24 cellular contexts compared by ENCODE assay signal in genomic region chr2:133941666-133942065, GRCh38.
"Had no signal": no experiment of that assay in that cellular context is flagged by ENCODE, and none has a peak within 500 bp of the region (broad histone marks: within the 10 kb centered on the region; RNA-seq: fewer than 3 reads in every experiment).

No MANE protein-coding gene starts in this region.

- H3K9ac ChIP-seq: neural progenitor cell had no signal

- H3K27me3 ChIP-seq: hepatocyte, neural progenitor cell, ovary, right atrium auricular region, sigmoid colon, thyroid gland, upper lobe of left lung, uterus had no signal

- H3K9me3 ChIP-seq: esophagus squamous epithelium, ovary, right atrium auricular region, sigmoid colon, thyroid gland, upper lobe of left lung, uterus had no signal

- H2AFZ ChIP-seq: hepatocyte, neural progenitor cell had no signal

- H3K9me3 Mint-ChIP-seq: dendritic cell treated with granulocyte-macrophage colony-stimulating factor and Interleukin-4, amounts not matched to agents 40 ng/mL and 50 ng/mL, for 4 days; effector memory CD8-positive, alpha-beta T cell; natural killer cell treated with Interleukin-12 subunit alpha and Interleukin-12 subunit beta and Interleukin-15 and Interleukin-18, amount 100 ng/mL, for 72 hours; neural progenitor cell had no signal

- H3K79me2 ChIP-seq: hepatocyte had no signal

- H3K4me1 ChIP-seq: esophagus squamous epithelium, sigmoid colon, thyroid gland, upper lobe of left lung, uterus had no signal

- H3K4me3 ChIP-seq: esophagus squamous epithelium, hepatocyte, lung, neural progenitor cell, ovary, right atrium auricular region, sigmoid colon, skin epidermis, thyroid gland, upper lobe of left lung, uterus had no signal

- H3K4me3 Mint-ChIP-seq: dendritic cell treated with granulocyte-macrophage colony-stimulating factor and Interleukin-4, amounts not matched to agents 40 ng/mL and 50 ng/mL, for 4 days; effector memory CD8-positive, alpha-beta T cell; natural killer cell treated with Interleukin-12 subunit alpha and Interleukin-12 subunit beta and Interleukin-15 and Interleukin-18, amount 100 ng/mL, for 72 hours; neural progenitor cell had no signal

- DNase-seq: effector memory CD8-positive, alpha-beta T cell; esophagus squamous epithelium; foreskin melanocyte; head of caudate nucleus; left colon; left ventricle myocardium superior; mesenchymal stem cell; midbrain; nucleus accumbens; ovary; sigmoid colon; stimulated activated CD4-positive, alpha-beta T cell treated with anti-CD3 and anti-CD28 coated beads, Interleukin-2, amount 100 ng/mL, for 24 hours; stimulated activated naive CD4-positive, alpha-beta T cell treated with Interleukin-2 at 50 U/mL for 16 hours; thyroid gland; upper lobe of left lung; uterus had no signal

- H3K36me3 ChIP-seq: esophagus squamous epithelium, neural progenitor cell, ovary, right atrium auricular region, sigmoid colon, thyroid gland, upper lobe of left lung, uterus had no signal

- H3K4me2 ChIP-seq: hepatocyte, neural progenitor cell had no signal

- H3K36me3 Mint-ChIP-seq: natural killer cell treated with Interleukin-12 subunit alpha and Interleukin-12 subunit beta and Interleukin-15 and Interleukin-18, amount 100 ng/mL, for 72 hours; neural progenitor cell had no signal

- H3K27ac ChIP-seq: epithelial cell of prostate, esophagus squamous epithelium, hepatocyte, neural progenitor cell, ovary, right atrium auricular region, sigmoid colon, skin epidermis, thyroid gland, upper lobe of left lung, uterus had no signal

- H3K27ac Mint-ChIP-seq: dendritic cell treated with granulocyte-macrophage colony-stimulating factor and Interleukin-4, amounts not matched to agents 40 ng/mL and 50 ng/mL, for 4 days; effector memory CD8-positive, alpha-beta T cell; natural killer cell treated with Interleukin-12 subunit alpha and Interleukin-12 subunit beta and Interleukin-15 and Interleukin-18, amount 100 ng/mL, for 72 hours; neural progenitor cell had no signal

- ATAC-seq: effector memory CD8-positive, alpha-beta T cell; left colon; left ventricle myocardium superior had no signal
